8 cellular contexts compared by ENCODE assay signal in genomic region chr4:17613761-17614415, GRCh38. TPM values are rescaled to one million over a fixed set of nuclear protein-coding genes. Genes with fewer than 3 reads are reported as not detected.
DNase-seq lines count a peak whose midpoint lies in the region; ATAC-seq, FAIRE-seq and TF ChIP-seq lines count a peak whose summit lies in the region.

No MANE protein-coding gene starts in this region.

- H3K4me2 ChIP-seq in HepG2 (ENCODE audit: low read depth, low read length), result peak overlapping the region; percentile 92

- TSS peak; percentile 91 for BruUV-seq in HepG2 (replicated peaks; lab: Mats Ljungman, UMichigan)

- H3K27me3 ChIP-seq in ACC112 (ENCODE audit: insufficient read depth, low read length) (no peaks in the 10 kb centered on the region), HepG2 (ENCODE audit: control insufficient read depth in 1 of 2, insufficient read depth in 2 of 2, low read length in 2 of 2) (no peaks in the 10 kb centered on the region; a peak in 1 of 5 replicates), subcutaneous abdominal adipose tissue (ENCODE audit: control insufficient read depth in 5 of 5, insufficient read depth in 4 of 5, low read length in 5 of 5) (no peaks in the 10 kb centered on the region)

- POLR2A ChIA-PET in HepG2 (lab: Yijun Ruan, JAX), result interaction anchor here (0.6 to 3.3 kb wide), 14 partner anchors 12 to 102 kb away, joined by 3 to 14 read pairs (median 4); partner anchors contain the start of genes LAP3 and QDPR

- peak; percentile 1 for DNase-seq in SK-N-DZ (ENCODE audit: low spot score)
- no peak for DNase-seq in central memory CD8-positive, alpha-beta T cell (ENCODE audit: low spot score in 2 of 2)
- DNase-seq in HepG2 (ENCODE audit: low spot score), result peak; percentile 50
- no peak for DNase-seq in D721Med (ENCODE audit: insufficient read length, low spot score)

- no peaks in the 10 kb centered on the region for H3K27me3 Mint-ChIP-seq in central memory CD8-positive, alpha-beta T cell

- H3K79me2 ChIP-seq in ACC112 (ENCODE audit: control insufficient read depth, insufficient read depth, low read length, unreplicated experiment) (peaks cover 43% of the 10 kb centered on the region), HepG2 (ENCODE audit: insufficient read depth, low read length) (peaks cover 48% of the 10 kb centered on the region)

- H2AFZ ChIP-seq in ACC112 (ENCODE audit: low read length, unreplicated experiment) (peak overlapping the region; percentile 71), HepG2 (ENCODE audit: low read length) (peak overlapping the region; percentile 96)

- H3K27ac Mint-ChIP-seq in central memory CD8-positive, alpha-beta T cell (ENCODE audit: low read depth), result peak overlapping the region; percentile 98

- H3K4me1 ChIP-seq in ACC112 (ENCODE audit: control insufficient read depth, insufficient read depth, low read length, unreplicated experiment) (peaks cover 24% of the 10 kb centered on the region), HepG2 (ENCODE audit: insufficient read depth, low read length) (peaks cover 31% of the 10 kb centered on the region), subcutaneous abdominal adipose tissue (ENCODE audit: control insufficient read depth in 5 of 5, insufficient read depth in 5 of 5, low read length in 5 of 5) (peaks cover 5 to 32% (median 28%) of the 10 kb centered on the region in 5 donors)

- H3K9me3 ChIP-seq in HepG2 (ENCODE audit: low read length) (no peaks in the 10 kb centered on the region), subcutaneous abdominal adipose tissue (ENCODE audit: control insufficient read depth in 5 of 5, low read length in 5 of 5) (no peaks in the 10 kb centered on the region)

- peaks cover 21% of the 10 kb centered on the region for H4K20me1 ChIP-seq in HepG2 (ENCODE audit: insufficient read depth, low read length)

- TF ChIP-seq RAD21 in HepG2 (CRISPR knock-in tag; IDR thresholded peaks at IDR 0.05), result no peak

- no peaks in the 10 kb centered on the region for H3K9me3 Mint-ChIP-seq in central memory CD8-positive, alpha-beta T cell

- peak overlapping the region; percentile 95 for H3K4me3 Mint-ChIP-seq in central memory CD8-positive, alpha-beta T cell

- no peak for FAIRE-seq in HepG2 (lab: Jason Lieb, UNC)
- FAIRE-seq in D721Med (lab: Jason Lieb, UNC), result no peak

- CTCF ChIA-PET in HepG2 (lab: Yijun Ruan, JAX; ENCODE audit: low intra/inter-chr PET ratio, low total read pairs), result no interaction called here

- TF ChIP-seq CTCF in HepG2 (CRISPR knock-in tag; IDR thresholded peaks at IDR 0.05) (no peak), D721Med (IDR thresholded peaks at IDR 0.05; ENCODE audit: insufficient read depth, missing control alignments) (no peak)

- WGBS in HepG2 (ENCODE audit: low lambda C conversion rate), result 4% methylated on average over 23 of the region's 23 CpGs

- ATAC-seq in GM18861 (IDR thresholded peaks at IDR 0.05; ENCODE audit: unreplicated experiment), result peak; percentile 33
- peak; percentile 48 for ATAC-seq in HG03045 (IDR thresholded peaks at IDR 0.05; ENCODE audit: unreplicated experiment)
- ATAC-seq in central memory CD8-positive, alpha-beta T cell (replicated peaks; ENCODE audit: extremely low read depth, poor library complexity, severe bottlenecking), result peak; percentile 48
- peak; percentile 78 for ATAC-seq in HepG2

- H3K9ac ChIP-seq in HepG2 (ENCODE audit: insufficient read depth, low read depth, low read length), result peak overlapping the region; percentile 98
- H3K9ac ChIP-seq in subcutaneous abdominal adipose tissue (ENCODE audit: low read length in 5 of 5), result peak overlapping the region; percentile 87 to 100 (median 98)

- TF ChIP-seq EP300 in HepG2 (IDR thresholded peaks at IDR 0.05; ENCODE audit: low read depth in 2 of 2, low read length in 2 of 2), result no peak
- no peak for TF ChIP-seq EP300 in HepG2 (CRISPR knock-in tag; IDR thresholded peaks at IDR 0.05; ENCODE audit: borderline replicate concordance)

- no peak for TF ChIP-seq POLR2A in HepG2 (IDR thresholded peaks at IDR 0.05; ENCODE audit: insufficient read depth in 1 of 2, low read depth in 2 of 2, low read length in 2 of 2)

- H3K27ac ChIP-seq in ACC112 (ENCODE audit: low read depth, low read length) (peak overlapping the region; percentile 81), HepG2 (ENCODE audit: extremely low read length, insufficient read depth, low read length) (peak overlapping the region; percentile 82), subcutaneous abdominal adipose tissue (ENCODE audit: low read depth, low read length) (peak overlapping the region; percentile 96)

- peaks cover 29% of the 10 kb centered on the region for H3K36me3 Mint-ChIP-seq in central memory CD8-positive, alpha-beta T cell (ENCODE audit: insufficient read depth)

- H3K36me3 ChIP-seq in ACC112 (ENCODE audit: insufficient read depth, low read length) (peaks cover 9% of the 10 kb centered on the region; the same call in 1 of the 2 replicates), HepG2 (replicated peaks in 1 of 2; ENCODE audit: control insufficient read depth in 1 of 2, insufficient read depth in 2 of 2, low read length in 2 of 2) (peaks cover 7 to 16% of the 10 kb centered on the region in 2 experiments; a peak in 4 of 5 replicates), subcutaneous abdominal adipose tissue (ENCODE audit: control insufficient read depth in 5 of 5, insufficient read depth in 5 of 5, low read length in 5 of 5) (peaks cover 0 to 14% (median 13%) of the 10 kb centered on the region in 5 donors)

- peak overlapping the region; percentile 97 for H3K4me3 ChIP-seq in ACC112 (ENCODE audit: low read depth, low read length)
- H3K4me3 ChIP-seq in HepG2 (replicated peaks in 1 of 3; ENCODE audit: insufficient read depth in 1 of 3, low read depth in 2 of 3, low read length in 3 of 3), result peak overlapping the region; percentile 92 to 98 (median 93)
- peak overlapping the region; percentile 91 to 99 (median 98) for H3K4me3 ChIP-seq in subcutaneous abdominal adipose tissue (ENCODE audit: low read depth in 1 of 5, low read length in 5 of 5)

- in situ Hi-C loops in HepG2 (cut with HindIII; ENCODE audit: extremely low pct_ligation_motif_present, low pct_unique_long_range_greater_than_20kb), result no loop called here

- intact Hi-C loops in HepG2 (cut with micrococcal nuclease; ENCODE audit: unreplicated experiment), result loop anchor here (1.0 to 2.0 kb wide), 3 partner anchors 37 to 70 kb away; partner anchors contain the start of gene LAP3

- H3K4me1 Mint-ChIP-seq in central memory CD8-positive, alpha-beta T cell, result peaks cover 32% of the 10 kb centered on the region

RNA-seq across cellular contexts. Expression of gene MED28, which starts 0.6 kb away (rescaled TPM):
- polyA plus RNA-seq in SK-N-DZ (2014; cell fraction: cytosol; rRNA removed), result 15.3 and 15.8 TPM in 2 replicates
- 16.8 and 26.4 TPM in 2 replicates for polyA plus RNA-seq in SK-N-DZ (2014; cell fraction: nucleus; rRNA removed)
- 65.7 and 96.5 TPM in 2 replicates for total RNA-seq in HepG2 (2016; rRNA removed; fragmentation: Illumina TruSeq; extraction: Trizol)
- 21.4 and 22.2 TPM in 2 replicates for total RNA-seq in HepG2 (2016; cell fraction: cytosol; rRNA removed; fragmentation: Illumina TruSeq; extraction: Trizol; ENCODE audit: low read depth)
- total RNA-seq in HepG2 (2016; cell fraction: insoluble cytoplasmic fraction; rRNA removed; fragmentation: Illumina TruSeq; extraction: Trizol), result 71.1 and 96.7 TPM in 2 replicates
- 29.2 and 38.3 TPM in 2 replicates for total RNA-seq in HepG2 (2016; cell fraction: membrane; rRNA removed; fragmentation: Illumina TruSeq; extraction: Trizol)
- total RNA-seq in HepG2 (2016; cell fraction: nucleus; rRNA removed; fragmentation: Illumina TruSeq; extraction: Trizol), result 32.7 and 37.6 TPM in 2 replicates
- polyA plus RNA-seq in HepG2 (2011; rRNA removed), result 41.3 and 42.8 TPM in 2 replicates
- 10.0 and 12.5 TPM in 2 replicates for polyA plus RNA-seq in HepG2 (2011; cell fraction: cytosol; rRNA removed)
- 11.8 and 17.0 TPM in 2 replicates for polyA plus RNA-seq in HepG2 (2011; cell fraction: nucleus; rRNA removed)
- 52.1 and 53.1 TPM in 2 replicates for polyA plus RNA-seq in HepG2 (2012)
- 23.2 and 23.3 TPM in 2 replicates for polyA plus RNA-seq in HepG2 (2016; cell fraction: cytosol; fragmentation: Illumina TruSeq; extraction: Trizol; ENCODE audit: low read depth)
- polyA plus RNA-seq in HepG2 (2016; cell fraction: insoluble cytoplasmic fraction; fragmentation: Illumina TruSeq; extraction: Trizol; ENCODE audit: low read depth), result 120 and 122 TPM in 2 replicates
- 29.7 and 44.8 TPM in 2 replicates for polyA plus RNA-seq in HepG2 (2016; cell fraction: membrane; fragmentation: Illumina TruSeq; extraction: Trizol; ENCODE audit: low read depth)
- polyA plus RNA-seq in HepG2 (2016; cell fraction: nucleus; fragmentation: Illumina TruSeq; extraction: Trizol; ENCODE audit: insufficient read depth, low read depth), result 33.6 and 40.5 TPM in 2 replicates
- 14.1 and 27.0 TPM in 2 replicates for polyA minus RNA-seq in HepG2 (2011; rRNA and poly(A)+ RNA removed; ENCODE audit: low replicate concordance)
- polyA minus RNA-seq in HepG2 (2011; cell fraction: cytosol; rRNA and poly(A)+ RNA removed), result 42.5 and 48.0 TPM in 2 replicates
- polyA minus RNA-seq in HepG2 (2011; cell fraction: nucleus; rRNA and poly(A)+ RNA removed), result 39.9 and 41.6 TPM in 2 replicates

RNA-seq across cellular contexts. Expression of gene LAP3, which starts 36.9 kb away (rescaled TPM):
- polyA plus RNA-seq in SK-N-DZ (2014; cell fraction: cytosol; rRNA removed), result 61.4 and 63.7 TPM in 2 replicates
- 31.5 and 31.8 TPM in 2 replicates for polyA plus RNA-seq in SK-N-DZ (2014; cell fraction: nucleus; rRNA removed)
- 125 and 177 TPM in 2 replicates for total RNA-seq in HepG2 (2016; rRNA removed; fragmentation: Illumina TruSeq; extraction: Trizol)
- 15.4 and 16.0 TPM in 2 replicates for total RNA-seq in HepG2 (2016; cell fraction: cytosol; rRNA removed; fragmentation: Illumina TruSeq; extraction: Trizol; ENCODE audit: low read depth)
- 126 and 179 TPM in 2 replicates for total RNA-seq in HepG2 (2016; cell fraction: insoluble cytoplasmic fraction; rRNA removed; fragmentation: Illumina TruSeq; extraction: Trizol)
- 26.0 and 30.3 TPM in 2 replicates for total RNA-seq in HepG2 (2016; cell fraction: membrane; rRNA removed; fragmentation: Illumina TruSeq; extraction: Trizol)
- 64.4 and 68.5 TPM in 2 replicates for total RNA-seq in HepG2 (2016; cell fraction: nucleus; rRNA removed; fragmentation: Illumina TruSeq; extraction: Trizol)
- polyA plus RNA-seq in HepG2 (2011; rRNA removed), result 90.5 and 106 TPM in 2 replicates
- 74.5 and 100 TPM in 2 replicates for polyA plus RNA-seq in HepG2 (2011; cell fraction: cytosol; rRNA removed)
- polyA plus RNA-seq in HepG2 (2011; cell fraction: nucleus; rRNA removed), result 37.3 and 46.1 TPM in 2 replicates
- 128 and 190 TPM in 2 replicates for polyA plus RNA-seq in HepG2 (2012)
- 10.5 and 11.8 TPM in 2 replicates for polyA plus RNA-seq in HepG2 (2016; cell fraction: cytosol; fragmentation: Illumina TruSeq; extraction: Trizol; ENCODE audit: low read depth)
- polyA plus RNA-seq in HepG2 (2016; cell fraction: insoluble cytoplasmic fraction; fragmentation: Illumina TruSeq; extraction: Trizol; ENCODE audit: low read depth), result 153 and 156 TPM in 2 replicates
- 17.8 and 21.9 TPM in 2 replicates for polyA plus RNA-seq in HepG2 (2016; cell fraction: membrane; fragmentation: Illumina TruSeq; extraction: Trizol; ENCODE audit: low read depth)
- 62.6 and 62.9 TPM in 2 replicates for polyA plus RNA-seq in HepG2 (2016; cell fraction: nucleus; fragmentation: Illumina TruSeq; extraction: Trizol; ENCODE audit: insufficient read depth, low read depth)
- 16.6 and 36.0 TPM in 2 replicates for polyA minus RNA-seq in HepG2 (2011; rRNA and poly(A)+ RNA removed; ENCODE audit: low replicate concordance)
- polyA minus RNA-seq in HepG2 (2011; cell fraction: cytosol; rRNA and poly(A)+ RNA removed), result 59.6 and 67.2 TPM in 2 replicates
- 98.4 and 124 TPM in 2 replicates for polyA minus RNA-seq in HepG2 (2011; cell fraction: nucleus; rRNA and poly(A)+ RNA removed)

Comparison
In these comparisons a context has a peak if more than half of its experiments do, and no peak if none do; other contexts are left out.
1. DNase-seq: peak in SK-N-DZ (single experiment) and HepG2 (single experiment); none in central memory CD8-positive, alpha-beta T cell (0 of 2) and D721Med (single experiment).
2. Peak in every context shown above with its lines, with median percentiles within 50 percentile points of each other: H3K27ac ChIP-seq, H3K4me3 ChIP-seq and ATAC-seq.